In the genomic region with DNA sequence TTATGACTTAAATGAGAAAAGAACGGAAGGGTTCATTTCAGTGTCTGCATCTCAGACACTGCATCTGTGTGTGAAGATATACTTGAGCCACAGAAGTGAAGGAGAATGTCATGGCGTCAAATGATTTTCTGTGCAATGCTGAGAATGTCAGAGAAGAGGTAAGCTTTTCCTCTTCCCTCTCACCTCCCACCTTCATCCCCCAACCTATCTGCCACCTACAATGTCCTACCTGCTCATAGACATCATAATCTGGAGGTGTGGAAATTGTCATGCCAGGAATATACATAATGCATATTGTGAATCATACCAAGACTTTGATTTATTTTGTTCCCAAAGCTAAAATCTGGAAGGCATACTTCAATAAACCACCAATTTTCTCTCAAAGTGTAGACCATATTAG, we compare ENCODE assay signal across 2 cellular contexts.
TF ChIP-seq lines count a peak whose summit lies in the region.

No MANE protein-coding gene starts in this region.

TF ChIP-seq in GM23338, 12 proteins besides CTCF, POLR2A, EP300 and RAD21 (continued from another document):
- TF ChIP-seq, protein P1, sequence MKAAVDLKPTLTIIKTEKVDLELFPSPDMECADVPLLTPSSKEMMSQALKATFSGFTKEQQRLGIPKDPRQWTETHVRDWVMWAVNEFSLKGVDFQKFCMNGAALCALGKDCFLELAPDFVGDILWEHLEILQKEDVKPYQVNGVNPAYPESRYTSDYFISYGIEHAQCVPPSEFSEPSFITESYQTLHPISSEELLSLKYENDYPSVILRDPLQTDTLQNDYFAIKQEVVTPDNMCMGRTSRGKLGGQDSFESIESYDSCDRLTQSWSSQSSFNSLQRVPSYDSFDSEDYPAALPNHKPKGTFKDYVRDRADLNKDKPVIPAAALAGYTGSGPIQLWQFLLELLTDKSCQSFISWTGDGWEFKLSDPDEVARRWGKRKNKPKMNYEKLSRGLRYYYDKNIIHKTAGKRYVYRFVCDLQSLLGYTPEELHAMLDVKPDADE (IDR thresholded peaks at IDR 0.05), result no peak
- TF ChIP-seq NANOG (IDR thresholded peaks at IDR 0.05; ENCODE audit: borderline replicate concordance) (no peak), POLR2AphosphoS5 (IDR thresholded peaks at IDR 0.05; ENCODE audit: low read depth) (no peak), STAT1 (IDR thresholded peaks at IDR 0.05; ENCODE audit: unreplicated experiment) (no peak), CREB1 (CRISPR knock-in tag; IDR thresholded peaks at IDR 0.05; ENCODE audit: low read depth) (no peak), JUNB (IDR thresholded peaks at IDR 0.05; ENCODE audit: unreplicated experiment) (no peak), ZNF114 (CRISPR knock-in tag; IDR thresholded peaks at IDR 0.05) (no peak)
- TF ChIP-seq, protein P2, sequence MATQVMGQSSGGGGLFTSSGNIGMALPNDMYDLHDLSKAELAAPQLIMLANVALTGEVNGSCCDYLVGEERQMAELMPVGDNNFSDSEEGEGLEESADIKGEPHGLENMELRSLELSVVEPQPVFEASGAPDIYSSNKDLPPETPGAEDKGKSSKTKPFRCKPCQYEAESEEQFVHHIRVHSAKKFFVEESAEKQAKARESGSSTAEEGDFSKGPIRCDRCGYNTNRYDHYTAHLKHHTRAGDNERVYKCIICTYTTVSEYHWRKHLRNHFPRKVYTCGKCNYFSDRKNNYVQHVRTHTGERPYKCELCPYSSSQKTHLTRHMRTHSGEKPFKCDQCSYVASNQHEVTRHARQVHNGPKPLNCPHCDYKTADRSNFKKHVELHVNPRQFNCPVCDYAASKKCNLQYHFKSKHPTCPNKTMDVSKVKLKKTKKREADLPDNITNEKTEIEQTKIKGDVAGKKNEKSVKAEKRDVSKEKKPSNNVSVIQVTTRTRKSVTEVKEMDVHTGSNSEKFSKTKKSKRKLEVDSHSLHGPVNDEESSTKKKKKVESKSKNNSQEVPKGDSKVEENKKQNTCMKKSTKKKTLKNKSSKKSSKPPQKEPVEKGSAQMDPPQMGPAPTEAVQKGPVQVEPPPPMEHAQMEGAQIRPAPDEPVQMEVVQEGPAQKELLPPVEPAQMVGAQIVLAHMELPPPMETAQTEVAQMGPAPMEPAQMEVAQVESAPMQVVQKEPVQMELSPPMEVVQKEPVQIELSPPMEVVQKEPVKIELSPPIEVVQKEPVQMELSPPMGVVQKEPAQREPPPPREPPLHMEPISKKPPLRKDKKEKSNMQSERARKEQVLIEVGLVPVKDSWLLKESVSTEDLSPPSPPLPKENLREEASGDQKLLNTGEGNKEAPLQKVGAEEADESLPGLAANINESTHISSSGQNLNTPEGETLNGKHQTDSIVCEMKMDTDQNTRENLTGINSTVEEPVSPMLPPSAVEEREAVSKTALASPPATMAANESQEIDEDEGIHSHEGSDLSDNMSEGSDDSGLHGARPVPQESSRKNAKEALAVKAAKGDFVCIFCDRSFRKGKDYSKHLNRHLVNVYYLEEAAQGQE (IDR thresholded peaks at IDR 0.05; ENCODE audit: unreplicated experiment), result no peak
- TF ChIP-seq, protein P3, sequence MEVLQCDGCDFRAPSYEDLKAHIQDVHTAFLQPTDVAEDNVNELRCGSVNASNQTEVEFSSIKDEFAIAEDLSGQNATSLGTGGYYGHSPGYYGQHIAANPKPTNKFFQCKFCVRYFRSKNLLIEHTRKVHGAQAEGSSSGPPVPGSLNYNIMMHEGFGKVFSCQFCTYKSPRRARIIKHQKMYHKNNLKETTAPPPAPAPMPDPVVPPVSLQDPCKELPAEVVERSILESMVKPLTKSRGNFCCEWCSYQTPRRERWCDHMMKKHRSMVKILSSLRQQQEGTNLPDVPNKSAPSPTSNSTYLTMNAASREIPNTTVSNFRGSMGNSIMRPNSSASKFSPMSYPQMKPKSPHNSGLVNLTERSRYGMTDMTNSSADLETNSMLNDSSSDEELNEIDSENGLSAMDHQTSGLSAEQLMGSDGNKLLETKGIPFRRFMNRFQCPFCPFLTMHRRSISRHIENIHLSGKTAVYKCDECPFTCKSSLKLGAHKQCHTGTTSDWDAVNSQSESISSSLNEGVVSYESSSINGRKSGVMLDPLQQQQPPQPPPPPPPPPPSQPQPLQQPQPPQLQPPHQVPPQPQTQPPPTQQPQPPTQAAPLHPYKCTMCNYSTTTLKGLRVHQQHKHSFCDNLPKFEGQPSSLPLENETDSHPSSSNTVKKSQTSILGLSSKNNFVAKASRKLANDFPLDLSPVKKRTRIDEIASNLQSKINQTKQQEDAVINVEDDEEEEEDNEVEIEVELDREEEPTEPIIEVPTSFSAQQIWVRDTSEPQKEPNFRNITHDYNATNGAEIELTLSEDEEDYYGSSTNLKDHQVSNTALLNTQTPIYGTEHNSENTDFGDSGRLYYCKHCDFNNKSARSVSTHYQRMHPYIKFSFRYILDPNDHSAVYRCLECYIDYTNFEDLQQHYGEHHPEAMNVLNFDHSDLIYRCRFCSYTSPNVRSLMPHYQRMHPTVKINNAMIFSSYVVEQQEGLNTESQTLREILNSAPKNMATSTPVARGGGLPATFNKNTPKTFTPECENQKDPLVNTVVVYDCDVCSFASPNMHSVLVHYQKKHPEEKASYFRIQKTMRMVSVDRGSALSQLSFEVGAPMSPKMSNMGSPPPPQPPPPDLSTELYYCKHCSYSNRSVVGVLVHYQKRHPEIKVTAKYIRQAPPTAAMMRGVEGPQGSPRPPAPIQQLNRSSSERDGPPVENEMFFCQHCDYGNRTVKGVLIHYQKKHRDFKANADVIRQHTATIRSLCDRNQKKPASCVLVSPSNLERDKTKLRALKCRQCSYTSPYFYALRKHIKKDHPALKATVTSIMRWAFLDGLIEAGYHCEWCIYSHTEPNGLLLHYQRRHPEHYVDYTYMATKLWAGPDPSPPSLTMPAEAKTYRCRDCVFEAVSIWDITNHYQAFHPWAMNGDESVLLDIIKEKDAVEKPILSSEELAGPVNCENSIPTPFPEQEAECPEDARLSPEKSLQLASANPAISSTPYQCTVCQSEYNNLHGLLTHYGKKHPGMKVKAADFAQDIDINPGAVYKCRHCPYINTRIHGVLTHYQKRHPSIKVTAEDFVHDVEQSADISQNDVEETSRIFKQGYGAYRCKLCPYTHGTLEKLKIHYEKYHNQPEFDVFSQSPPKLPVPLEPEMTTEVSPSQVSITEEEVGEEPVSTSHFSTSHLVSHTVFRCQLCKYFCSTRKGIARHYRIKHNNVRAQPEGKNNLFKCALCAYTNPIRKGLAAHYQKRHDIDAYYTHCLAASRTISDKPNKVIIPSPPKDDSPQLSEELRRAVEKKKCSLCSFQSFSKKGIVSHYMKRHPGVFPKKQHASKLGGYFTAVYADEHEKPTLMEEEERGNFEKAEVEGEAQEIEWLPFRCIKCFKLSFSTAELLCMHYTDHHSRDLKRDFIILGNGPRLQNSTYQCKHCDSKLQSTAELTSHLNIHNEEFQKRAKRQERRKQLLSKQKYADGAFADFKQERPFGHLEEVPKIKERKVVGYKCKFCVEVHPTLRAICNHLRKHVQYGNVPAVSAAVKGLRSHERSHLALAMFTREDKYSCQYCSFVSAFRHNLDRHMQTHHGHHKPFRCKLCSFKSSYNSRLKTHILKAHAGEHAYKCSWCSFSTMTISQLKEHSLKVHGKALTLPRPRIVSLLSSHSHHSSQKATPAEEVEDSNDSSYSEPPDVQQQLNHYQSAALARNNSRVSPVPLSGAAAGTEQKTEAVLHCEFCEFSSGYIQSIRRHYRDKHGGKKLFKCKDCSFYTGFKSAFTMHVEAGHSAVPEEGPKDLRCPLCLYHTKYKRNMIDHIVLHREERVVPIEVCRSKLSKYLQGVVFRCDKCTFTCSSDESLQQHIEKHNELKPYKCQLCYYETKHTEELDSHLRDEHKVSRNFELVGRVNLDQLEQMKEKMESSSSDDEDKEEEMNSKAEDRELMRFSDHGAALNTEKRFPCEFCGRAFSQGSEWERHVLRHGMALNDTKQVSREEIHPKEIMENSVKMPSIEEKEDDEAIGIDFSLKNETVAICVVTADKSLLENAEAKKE (CRISPR knock-in tag; IDR thresholded peaks at IDR 0.05), result no peak

TF ChIP-seq in WTC11, 78 proteins besides CTCF, POLR2A, EP300 and RAD21 (continued from another document):
- TF ChIP-seq, protein P4, sequence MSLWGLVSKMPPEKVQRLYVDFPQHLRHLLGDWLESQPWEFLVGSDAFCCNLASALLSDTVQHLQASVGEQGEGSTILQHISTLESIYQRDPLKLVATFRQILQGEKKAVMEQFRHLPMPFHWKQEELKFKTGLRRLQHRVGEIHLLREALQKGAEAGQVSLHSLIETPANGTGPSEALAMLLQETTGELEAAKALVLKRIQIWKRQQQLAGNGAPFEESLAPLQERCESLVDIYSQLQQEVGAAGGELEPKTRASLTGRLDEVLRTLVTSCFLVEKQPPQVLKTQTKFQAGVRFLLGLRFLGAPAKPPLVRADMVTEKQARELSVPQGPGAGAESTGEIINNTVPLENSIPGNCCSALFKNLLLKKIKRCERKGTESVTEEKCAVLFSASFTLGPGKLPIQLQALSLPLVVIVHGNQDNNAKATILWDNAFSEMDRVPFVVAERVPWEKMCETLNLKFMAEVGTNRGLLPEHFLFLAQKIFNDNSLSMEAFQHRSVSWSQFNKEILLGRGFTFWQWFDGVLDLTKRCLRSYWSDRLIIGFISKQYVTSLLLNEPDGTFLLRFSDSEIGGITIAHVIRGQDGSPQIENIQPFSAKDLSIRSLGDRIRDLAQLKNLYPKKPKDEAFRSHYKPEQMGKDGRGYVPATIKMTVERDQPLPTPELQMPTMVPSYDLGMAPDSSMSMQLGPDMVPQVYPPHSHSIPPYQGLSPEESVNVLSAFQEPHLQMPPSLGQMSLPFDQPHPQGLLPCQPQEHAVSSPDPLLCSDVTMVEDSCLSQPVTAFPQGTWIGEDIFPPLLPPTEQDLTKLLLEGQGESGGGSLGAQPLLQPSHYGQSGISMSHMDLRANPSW (CRISPR knock-in tag; conservative IDR thresholded peaks at IDR 0.05; ENCODE audit: low read depth), result no peak
- TF ChIP-seq ZNF671 (CRISPR knock-in tag; IDR thresholded peaks at IDR 0.05), result no peak
- no peak for TF ChIP-seq SOX15 (CRISPR knock-in tag; IDR thresholded peaks at IDR 0.05)
- TF ChIP-seq ATF1 (CRISPR knock-in tag; IDR thresholded peaks at IDR 0.05), result no peak
